In the genomic region with DNA sequence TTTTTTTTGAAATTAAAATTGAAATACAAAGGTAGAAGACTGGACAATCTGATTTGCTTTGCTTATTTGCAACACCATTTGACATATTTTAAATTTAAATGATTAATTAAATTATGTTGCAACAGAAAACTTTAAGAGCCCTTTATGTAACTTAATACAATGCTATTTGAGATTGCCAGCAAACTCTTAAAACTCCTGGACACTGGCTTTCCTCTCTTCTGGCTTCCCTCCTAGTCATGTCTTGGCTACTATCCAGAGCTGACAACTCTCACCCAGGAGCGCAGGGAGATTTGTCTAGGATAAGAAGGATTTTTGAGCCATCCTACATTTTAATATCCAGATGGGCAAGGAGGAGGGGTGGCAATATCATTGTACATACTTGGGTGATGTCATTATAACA, we compare ENCODE assay signal across 16 cellular contexts.
DNase-seq lines count a peak whose midpoint lies in the region; FAIRE-seq and TF ChIP-seq lines count a peak whose summit lies in the region.
"Had no signal": no experiment of that assay in that cellular context is flagged by ENCODE, and none has a peak within 500 bp of the region (broad histone marks: within the 10 kb centered on the region; RNA-seq: fewer than 3 reads in every experiment).

No MANE protein-coding gene starts in this region.

- H3K9me3 ChIP-seq in astrocyte (ENCODE audit: insufficient read depth, low read depth, low read length) (no peaks in the 10 kb centered on the region), small intestine (ENCODE audit: control insufficient read depth, low read depth) (no peaks in the 10 kb centered on the region), H9 (ENCODE audit: control insufficient read depth, low read depth, low read length) (no peaks in the 10 kb centered on the region)

- H3K27ac ChIP-seq in astrocyte (ENCODE audit: low read depth, low read length), result peak overlapping the region; percentile 15
- H3K27ac ChIP-seq in small intestine (ENCODE audit: low read depth in 1 of 2, low read length in 1 of 2), result no peak overlapping the region
- H3K27ac ChIP-seq in H9 (ENCODE audit: insufficient read length, low read depth, low read length), result no peak overlapping the region
- H3K27ac ChIP-seq: PC-9 had no signal

- no peak overlapping the region for H3K4ac ChIP-seq in H9 (ENCODE audit: low read depth, low read length)

- no peaks in the 10 kb centered on the region for H3K79me2 ChIP-seq in astrocyte (ENCODE audit: insufficient read depth, low read length)
- no peaks in the 10 kb centered on the region for H3K79me2 ChIP-seq in H9 (ENCODE audit: insufficient read depth, low read length)

- H3K27ac Mint-ChIP-seq in astrocyte (ENCODE audit: unreplicated experiment) (peak overlapping the region; percentile 86), H9 (no peak overlapping the region)
- H3K27ac Mint-ChIP-seq: activated naive CD8-positive, alpha-beta T cell treated with anti-CD3 and anti-CD28 coated beads, Interleukin-2, amount 10 ng/mL, durations not matched to agents 7 days and 5 days; CD4-positive, alpha-beta memory T cell; stimulated activated naive CD8-positive, alpha-beta T cell treated with anti-CD3 and anti-CD28 coated beads, Interleukin-15, Interleukin-2, amounts not matched to agents 100 ng/mL and 50 ng/mL, for 24 hours had no signal

- H3K4me3 Mint-ChIP-seq in astrocyte (ENCODE audit: unreplicated experiment) (peak overlapping the region; percentile 80), H9 (no peak overlapping the region)
- H3K4me3 Mint-ChIP-seq: activated naive CD8-positive, alpha-beta T cell treated with anti-CD3 and anti-CD28 coated beads, Interleukin-2, amount 10 ng/mL, durations not matched to agents 7 days and 5 days; CD4-positive, alpha-beta memory T cell; stimulated activated naive CD8-positive, alpha-beta T cell treated with anti-CD3 and anti-CD28 coated beads, Interleukin-15, Interleukin-2, amounts not matched to agents 100 ng/mL and 50 ng/mL, for 24 hours had no signal

- no peaks in the 10 kb centered on the region for H3K79me1 ChIP-seq in H9 (ENCODE audit: insufficient read depth, low read depth, low read length, poor library complexity, severe bottlenecking)

- no peak overlapping the region for H3K18ac ChIP-seq in H9 (ENCODE audit: insufficient read length, low read depth, low read length)

- DNase-seq in ELR (ENCODE audit: low read depth), result peak; percentile 62
- DNase-seq in NCI-H2171 (lab: John Stamatoyannopoulos, UW), result peak; percentile 88
- DNase-seq in astrocyte (ENCODE audit: low read depth), result peak; percentile 74
- DNase-seq in kidney tubule cell (ENCODE audit: low spot score), result peak; percentile 55
- DNase-seq in AG08396 (ENCODE audit: low spot score), result no peak
- DNase-seq in small intestine, result no peak
- no peak for DNase-seq in H9
- DNase-seq in NCI-H510A treated with DMSO at 0.1 percent for 48 hours (lab: John Stamatoyannopoulos, UW), result no peak
- DNase-seq: activated naive CD8-positive, alpha-beta T cell treated with anti-CD3 and anti-CD28 coated beads, Interleukin-2, amount 10 ng/mL, durations not matched to agents 7 days and 5 days; CD4-positive, alpha-beta memory T cell; effector CD8-positive, alpha-beta T cell; NCI-H1930; PC-9; stimulated activated CD4-positive, alpha-beta T cell treated with anti-CD3 and anti-CD28 coated beads, Interleukin-4, amount 100 ng/mL, for 4 hours; T-helper 9 cell had no signal

- no peaks in the 10 kb centered on the region for H3K36me3 ChIP-seq in astrocyte (ENCODE audit: insufficient read depth, low read length)
- no peaks in the 10 kb centered on the region for H3K36me3 ChIP-seq in small intestine (ENCODE audit: control insufficient read depth in 2 of 2, insufficient read depth in 2 of 2, low read length in 2 of 2)

- no peak overlapping the region for H2AFZ ChIP-seq in astrocyte (ENCODE audit: low read depth, low read length)
- H2AFZ ChIP-seq in H9 (ENCODE audit: low read length), result no peak overlapping the region
- H2AFZ ChIP-seq: PC-9 had no signal

- H3K4me1 ChIP-seq in astrocyte (ENCODE audit: insufficient read depth, low read length) (peaks cover 11% of the 10 kb centered on the region), small intestine (ENCODE audit: control insufficient read depth in 2 of 2, insufficient read depth in 1 of 2, low read depth in 1 of 2, low read length in 1 of 2) (no peaks in the 10 kb centered on the region), H9 (ENCODE audit: insufficient read depth, low read length) (no peaks in the 10 kb centered on the region)

- TF ChIP-seq CTCF in astrocyte (IDR thresholded peaks at IDR 0.05; ENCODE audit: insufficient read depth, low read depth, low read length) (no peak), H9 (conservative IDR thresholded peaks at IDR 0.05) (no peak)

- H4K5ac ChIP-seq in H9 (ENCODE audit: insufficient read length, low read depth, low read length), result no peak overlapping the region

- H3K23ac ChIP-seq in H9 (ENCODE audit: insufficient read length, low read depth, low read length), result no peak overlapping the region

- 74 to 93% (median 89%) methylated on average over 1 of the region's 1 CpG for WGBS in small intestine, 3 donors
- no CpG with 5 or more reads among the region's 1 CpG for WGBS in H9 (ENCODE audit: extremely low coverage, insufficient read length, low lambda C conversion rate)

- no peak overlapping the region for H2BK12ac ChIP-seq in H9 (ENCODE audit: insufficient read length, low read depth, low read length)

- no peaks in the 10 kb centered on the region for H3K23me2 ChIP-seq in H9 (ENCODE audit: insufficient read length, low read depth, low read length, poor library complexity, severe bottlenecking)

- H2BK5ac ChIP-seq in H9 (ENCODE audit: insufficient read length, low read length), result no peak overlapping the region

- no peak overlapping the region for H2BK15ac ChIP-seq in H9 (ENCODE audit: low read depth, low read length)

- H3T11ph ChIP-seq in H9 (ENCODE audit: low read length), result no peak overlapping the region

- H3K36me3 Mint-ChIP-seq in astrocyte (ENCODE audit: low read depth, unreplicated experiment) (no peaks in the 10 kb centered on the region), H9 (ENCODE audit: insufficient read depth in 1 of 3, low read depth in 3 of 3) (no peaks in the 10 kb centered on the region)
- H3K36me3 Mint-ChIP-seq: activated naive CD8-positive, alpha-beta T cell treated with anti-CD3 and anti-CD28 coated beads, Interleukin-2, amount 10 ng/mL, durations not matched to agents 7 days and 5 days had no signal

- H3K9me3 Mint-ChIP-seq in astrocyte (ENCODE audit: unreplicated experiment) (no peaks in the 10 kb centered on the region), H9 (no peaks in the 10 kb centered on the region)
- H3K9me3 Mint-ChIP-seq: activated naive CD8-positive, alpha-beta T cell treated with anti-CD3 and anti-CD28 coated beads, Interleukin-2, amount 10 ng/mL, durations not matched to agents 7 days and 5 days; CD4-positive, alpha-beta memory T cell; stimulated activated naive CD8-positive, alpha-beta T cell treated with anti-CD3 and anti-CD28 coated beads, Interleukin-15, Interleukin-2, amounts not matched to agents 100 ng/mL and 50 ng/mL, for 24 hours had no signal

- H3K4me1 Mint-ChIP-seq in astrocyte (ENCODE audit: low read depth, unreplicated experiment), result peaks cover 22% of the 10 kb centered on the region
- no peaks in the 10 kb centered on the region; a peak in 1 of 4 replicates for H3K4me1 Mint-ChIP-seq in H9
- H3K4me1 Mint-ChIP-seq: activated naive CD8-positive, alpha-beta T cell treated with anti-CD3 and anti-CD28 coated beads, Interleukin-2, amount 10 ng/mL, durations not matched to agents 7 days and 5 days; CD4-positive, alpha-beta memory T cell had no signal

- H4K91ac ChIP-seq in H9 (ENCODE audit: insufficient read length, low read depth, low read length), result no peak overlapping the region

- H3K27me3 ChIP-seq in astrocyte (ENCODE audit: insufficient read depth, low read length) (no peaks in the 10 kb centered on the region), small intestine (ENCODE audit: control insufficient read depth in 2 of 2, insufficient read depth in 2 of 2, low read length in 2 of 2) (no peaks in the 10 kb centered on the region), H9 (ENCODE audit: insufficient read depth, low read length) (no peaks in the 10 kb centered on the region)

- H4K20me1 ChIP-seq in astrocyte (ENCODE audit: insufficient read depth, low read length), result no peaks in the 10 kb centered on the region
- no peaks in the 10 kb centered on the region for H4K20me1 ChIP-seq in H9 (ENCODE audit: control insufficient read depth, insufficient read depth, insufficient read length)

- H3K27me3 Mint-ChIP-seq in astrocyte (ENCODE audit: low read depth, unreplicated experiment), result no peaks in the 10 kb centered on the region
- H3K27me3 Mint-ChIP-seq in H9 (ENCODE audit: low read depth), result no peaks in the 10 kb centered on the region
- H3K27me3 Mint-ChIP-seq: activated naive CD8-positive, alpha-beta T cell treated with anti-CD3 and anti-CD28 coated beads, Interleukin-2, amount 10 ng/mL, durations not matched to agents 7 days and 5 days; CD4-positive, alpha-beta memory T cell; stimulated activated naive CD8-positive, alpha-beta T cell treated with anti-CD3 and anti-CD28 coated beads, Interleukin-15, Interleukin-2, amounts not matched to agents 100 ng/mL and 50 ng/mL, for 24 hours had no signal

- no peak overlapping the region for H3K14ac ChIP-seq in H9 (ENCODE audit: insufficient read depth, low read length)

- H3K4me2 ChIP-seq in astrocyte (ENCODE audit: low read length), result peak overlapping the region; percentile 14
- no peak overlapping the region for H3K4me2 ChIP-seq in H9 (ENCODE audit: insufficient read depth, insufficient read length, low read length)
- H3K4me2 ChIP-seq: PC-9 had no signal

- no peak overlapping the region for H3K4me3 ChIP-seq in astrocyte (ENCODE audit: insufficient read depth, low read depth, low read length)
- H3K4me3 ChIP-seq in small intestine (ENCODE audit: low read depth in 1 of 2, low read length in 2 of 2), result no peak overlapping the region
- H3K4me3 ChIP-seq: PC-9 had no signal

- H3K9ac ChIP-seq in astrocyte (ENCODE audit: low read length), result no peak overlapping the region
- H3K9ac ChIP-seq in H9 (ENCODE audit: extremely low read depth, insufficient read length, low read length), result no peak overlapping the region

- no peak overlapping the region for H2BK120ac ChIP-seq in H9 (ENCODE audit: low read depth, low read length, poor library complexity, severe bottlenecking)

- H3K56ac ChIP-seq in H9 (ENCODE audit: insufficient read length, low read depth, low read length), result no peak overlapping the region

- no peak overlapping the region for H2BK20ac ChIP-seq in H9 (ENCODE audit: low read depth, low read length, poor library complexity, severe bottlenecking)

- FAIRE-seq in astrocyte (lab: Jason Lieb, UNC) (no peak), small intestine (lab: Jason Lieb, UNC) (no peak)

- no peak overlapping the region for H2AK5ac ChIP-seq in H9 (ENCODE audit: insufficient read length, low read length)

- H4K8ac ChIP-seq in H9 (replicated peaks; ENCODE audit: insufficient read length, low read depth, low read length), result no peak overlapping the region

Comparison
In these comparisons a context has a peak if more than half of its experiments do, and no peak if none do; other contexts are left out.
1. DNase-seq: peak in ELR (single experiment), NCI-H2171 (single experiment), astrocyte (single experiment) and kidney tubule cell (single experiment); none in AG08396 (single experiment), small intestine (single experiment), H9 (single experiment) and NCI-H510A treated with DMSO at 0.1 percent for 48 hours (single experiment).